In the genomic region with DNA sequence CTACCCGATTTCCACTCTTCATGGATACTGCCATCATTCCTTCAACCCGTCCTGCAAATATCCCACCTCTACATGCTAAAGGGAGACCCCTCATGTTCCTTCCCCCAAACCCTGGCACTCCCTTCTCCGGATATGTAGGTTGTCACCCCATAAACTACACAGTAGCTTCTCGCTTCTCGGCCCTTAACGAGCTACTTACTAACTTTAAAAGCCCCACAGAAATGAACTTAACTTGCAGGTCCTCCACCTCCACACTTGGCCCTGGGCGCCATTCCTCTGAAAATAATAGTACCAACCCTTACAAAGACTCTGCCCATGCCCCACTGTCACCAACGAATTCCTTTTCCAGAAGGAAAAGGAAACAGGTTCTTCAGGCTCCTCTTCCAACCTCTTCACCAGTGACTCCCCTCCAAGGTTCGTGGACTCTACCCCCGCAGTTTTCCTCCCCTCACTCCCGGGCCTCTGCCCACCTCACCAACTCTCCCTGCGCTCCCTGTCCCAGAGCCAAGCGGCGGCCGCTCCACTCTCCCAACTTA, we compare ENCODE assay signal across 9 cellular contexts. TPM values are rescaled to one million over a fixed set of nuclear protein-coding genes. Genes with fewer than 3 reads are reported as not detected.
DNase-seq lines count a peak whose midpoint lies in the region; ATAC-seq and TF ChIP-seq lines count a peak whose summit lies in the region.
"Had no signal": no experiment of that assay in that cellular context is flagged by ENCODE, and none has a peak within 500 bp of the region (broad histone marks: within the 10 kb centered on the region; RNA-seq: fewer than 3 reads in every experiment).

No MANE protein-coding gene starts in this region.

- H2AFZ ChIP-seq in GM23338: no peak overlapping the region

- H3K9me3 ChIP-seq in T-helper 17 cell (ENCODE audit: control insufficient read depth, low read length, poor library complexity, severe bottlenecking) (no peaks in the 10 kb centered on the region), skeletal muscle satellite cell (replicated peaks; ENCODE audit: low read length) (no peaks in the 10 kb centered on the region)

- H3K27ac ChIP-seq in GM23338 (ENCODE audit: low read depth): no peak overlapping the region

- H3K4me2 ChIP-seq in GM23338 (peak overlapping the region; percentile 91), skeletal muscle satellite cell (ENCODE audit: low read length) (peak overlapping the region; percentile 83)

- TF ChIP-seq CTCF in GM23338 (conservative IDR thresholded peaks at IDR 0.05; ENCODE audit: low read depth in 2 of 2): no peak
- no peak for TF ChIP-seq CTCF in foreskin fibroblast (IDR thresholded peaks at IDR 0.05; ENCODE audit: low read depth, low read length)

- peak overlapping the region; percentile 89 for H3K9ac ChIP-seq in skeletal muscle satellite cell (ENCODE audit: low read depth, low read length)

- H3K36me3 Mint-ChIP-seq in GM23338 (ENCODE audit: low read depth) (peaks cover 11% of the 10 kb centered on the region; the same call in 2 of the 3 replicates), T-helper 17 cell (ENCODE audit: low read depth) (peaks cover 3% of the 10 kb centered on the region)

- H3K9me3 Mint-ChIP-seq in GM23338: no peaks in the 10 kb centered on the region

- peak; percentile 38; the same call in 2 of the 3 replicates for ATAC-seq in GM23338
- no peak for ATAC-seq in T-helper 17 cell
- no peak for ATAC-seq in GM19455 (IDR thresholded peaks at IDR 0.05; ENCODE audit: unreplicated experiment)

- peak overlapping the region; percentile 100 for H3K4me3 Mint-ChIP-seq in GM23338
- peak overlapping the region; percentile 100 for H3K4me3 Mint-ChIP-seq in T-helper 17 cell

- H3K27me3 ChIP-seq in GM23338 (ENCODE audit: insufficient read depth): no peaks in the 10 kb centered on the region
- no peaks in the 10 kb centered on the region for H3K27me3 ChIP-seq in skeletal muscle satellite cell (ENCODE audit: control insufficient read depth, insufficient read depth, low read length)

- peaks cover 56% of the 10 kb centered on the region for H3K79me2 ChIP-seq in GM23338 (replicated peaks; ENCODE audit: insufficient read depth)

- H3K27ac Mint-ChIP-seq in GM23338: peak overlapping the region; percentile 91
- H3K27ac Mint-ChIP-seq in T-helper 17 cell: peak overlapping the region; percentile 97

- peak overlapping the region; percentile 88 for H3K4me3 ChIP-seq in GM23338
- peak overlapping the region; percentile 73 to 93 for H3K4me3 ChIP-seq in foreskin fibroblast (ENCODE audit: low read depth in 1 of 2, low read length in 2 of 2)
- H3K4me3 ChIP-seq in skeletal muscle satellite cell (ENCODE audit: low read length): peak overlapping the region; percentile 99

- H3K4me1 Mint-ChIP-seq in GM23338 (peaks cover 16% of the 10 kb centered on the region), T-helper 17 cell (peaks cover 34% of the 10 kb centered on the region)

- DNase-seq in GM23338 (ENCODE audit: low spot score): no peak
- no peak for DNase-seq in T-helper 17 cell
- DNase-seq in foreskin fibroblast: peak in 1 of 2 donors; percentile 10
- no peak for DNase-seq in NCI-H226
- DNase-seq in NCI-H2171 treated with DMSO at 0.1 percent for 48 hours (lab: John Stamatoyannopoulos, UW): no peak
- no peak for DNase-seq in stimulated activated naive CD4-positive, alpha-beta T cell treated with Interleukin-2 at 50 U/mL for 16 hours (lab: John Stamatoyannopoulos, UW)
- DNase-seq: NCI-H1092 had no signal

- H3F3A ChIP-seq in GM23338 (replicated peaks; ENCODE audit: low read depth): no peaks in the 10 kb centered on the region

- H3K9me2 ChIP-seq in GM23338 (ENCODE audit: insufficient read depth): no peaks in the 10 kb centered on the region

- peaks cover 11% of the 10 kb centered on the region for H3K27me3 Mint-ChIP-seq in GM23338 (ENCODE audit: insufficient read depth, low read depth, poor library complexity)
- no peaks in the 10 kb centered on the region for H3K27me3 Mint-ChIP-seq in T-helper 17 cell

- H3K4me1 ChIP-seq in GM23338 (ENCODE audit: insufficient read depth): peaks cover 5% of the 10 kb centered on the region; the same call in 1 of the 2 replicates
- peaks cover 14% of the 10 kb centered on the region for H3K4me1 ChIP-seq in skeletal muscle satellite cell (ENCODE audit: control insufficient read depth, insufficient read depth, low read length)

- peaks cover 12% of the 10 kb centered on the region for H4K20me1 ChIP-seq in GM23338 (replicated peaks; ENCODE audit: insufficient read depth)

- H3K36me3 ChIP-seq in GM23338 (ENCODE audit: insufficient read depth): no peaks in the 10 kb centered on the region; the same call in 1 of the 2 replicates
- H3K36me3 ChIP-seq in skeletal muscle satellite cell (ENCODE audit: insufficient read depth, low read length): peaks cover 6% of the 10 kb centered on the region

TF ChIP-seq in GM23338, 12 proteins besides CTCF, POLR2A, EP300 and RAD21 (continues in another document):
- TF ChIP-seq ZNF331 (CRISPR knock-in tag; IDR thresholded peaks at IDR 0.05; ENCODE audit: low read depth): no peak
- TF ChIP-seq, protein P1, sequence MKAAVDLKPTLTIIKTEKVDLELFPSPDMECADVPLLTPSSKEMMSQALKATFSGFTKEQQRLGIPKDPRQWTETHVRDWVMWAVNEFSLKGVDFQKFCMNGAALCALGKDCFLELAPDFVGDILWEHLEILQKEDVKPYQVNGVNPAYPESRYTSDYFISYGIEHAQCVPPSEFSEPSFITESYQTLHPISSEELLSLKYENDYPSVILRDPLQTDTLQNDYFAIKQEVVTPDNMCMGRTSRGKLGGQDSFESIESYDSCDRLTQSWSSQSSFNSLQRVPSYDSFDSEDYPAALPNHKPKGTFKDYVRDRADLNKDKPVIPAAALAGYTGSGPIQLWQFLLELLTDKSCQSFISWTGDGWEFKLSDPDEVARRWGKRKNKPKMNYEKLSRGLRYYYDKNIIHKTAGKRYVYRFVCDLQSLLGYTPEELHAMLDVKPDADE (IDR thresholded peaks at IDR 0.05): no peak
- no peak for TF ChIP-seq STAT1 (IDR thresholded peaks at IDR 0.05; ENCODE audit: unreplicated experiment)
- TF ChIP-seq, protein P2, sequence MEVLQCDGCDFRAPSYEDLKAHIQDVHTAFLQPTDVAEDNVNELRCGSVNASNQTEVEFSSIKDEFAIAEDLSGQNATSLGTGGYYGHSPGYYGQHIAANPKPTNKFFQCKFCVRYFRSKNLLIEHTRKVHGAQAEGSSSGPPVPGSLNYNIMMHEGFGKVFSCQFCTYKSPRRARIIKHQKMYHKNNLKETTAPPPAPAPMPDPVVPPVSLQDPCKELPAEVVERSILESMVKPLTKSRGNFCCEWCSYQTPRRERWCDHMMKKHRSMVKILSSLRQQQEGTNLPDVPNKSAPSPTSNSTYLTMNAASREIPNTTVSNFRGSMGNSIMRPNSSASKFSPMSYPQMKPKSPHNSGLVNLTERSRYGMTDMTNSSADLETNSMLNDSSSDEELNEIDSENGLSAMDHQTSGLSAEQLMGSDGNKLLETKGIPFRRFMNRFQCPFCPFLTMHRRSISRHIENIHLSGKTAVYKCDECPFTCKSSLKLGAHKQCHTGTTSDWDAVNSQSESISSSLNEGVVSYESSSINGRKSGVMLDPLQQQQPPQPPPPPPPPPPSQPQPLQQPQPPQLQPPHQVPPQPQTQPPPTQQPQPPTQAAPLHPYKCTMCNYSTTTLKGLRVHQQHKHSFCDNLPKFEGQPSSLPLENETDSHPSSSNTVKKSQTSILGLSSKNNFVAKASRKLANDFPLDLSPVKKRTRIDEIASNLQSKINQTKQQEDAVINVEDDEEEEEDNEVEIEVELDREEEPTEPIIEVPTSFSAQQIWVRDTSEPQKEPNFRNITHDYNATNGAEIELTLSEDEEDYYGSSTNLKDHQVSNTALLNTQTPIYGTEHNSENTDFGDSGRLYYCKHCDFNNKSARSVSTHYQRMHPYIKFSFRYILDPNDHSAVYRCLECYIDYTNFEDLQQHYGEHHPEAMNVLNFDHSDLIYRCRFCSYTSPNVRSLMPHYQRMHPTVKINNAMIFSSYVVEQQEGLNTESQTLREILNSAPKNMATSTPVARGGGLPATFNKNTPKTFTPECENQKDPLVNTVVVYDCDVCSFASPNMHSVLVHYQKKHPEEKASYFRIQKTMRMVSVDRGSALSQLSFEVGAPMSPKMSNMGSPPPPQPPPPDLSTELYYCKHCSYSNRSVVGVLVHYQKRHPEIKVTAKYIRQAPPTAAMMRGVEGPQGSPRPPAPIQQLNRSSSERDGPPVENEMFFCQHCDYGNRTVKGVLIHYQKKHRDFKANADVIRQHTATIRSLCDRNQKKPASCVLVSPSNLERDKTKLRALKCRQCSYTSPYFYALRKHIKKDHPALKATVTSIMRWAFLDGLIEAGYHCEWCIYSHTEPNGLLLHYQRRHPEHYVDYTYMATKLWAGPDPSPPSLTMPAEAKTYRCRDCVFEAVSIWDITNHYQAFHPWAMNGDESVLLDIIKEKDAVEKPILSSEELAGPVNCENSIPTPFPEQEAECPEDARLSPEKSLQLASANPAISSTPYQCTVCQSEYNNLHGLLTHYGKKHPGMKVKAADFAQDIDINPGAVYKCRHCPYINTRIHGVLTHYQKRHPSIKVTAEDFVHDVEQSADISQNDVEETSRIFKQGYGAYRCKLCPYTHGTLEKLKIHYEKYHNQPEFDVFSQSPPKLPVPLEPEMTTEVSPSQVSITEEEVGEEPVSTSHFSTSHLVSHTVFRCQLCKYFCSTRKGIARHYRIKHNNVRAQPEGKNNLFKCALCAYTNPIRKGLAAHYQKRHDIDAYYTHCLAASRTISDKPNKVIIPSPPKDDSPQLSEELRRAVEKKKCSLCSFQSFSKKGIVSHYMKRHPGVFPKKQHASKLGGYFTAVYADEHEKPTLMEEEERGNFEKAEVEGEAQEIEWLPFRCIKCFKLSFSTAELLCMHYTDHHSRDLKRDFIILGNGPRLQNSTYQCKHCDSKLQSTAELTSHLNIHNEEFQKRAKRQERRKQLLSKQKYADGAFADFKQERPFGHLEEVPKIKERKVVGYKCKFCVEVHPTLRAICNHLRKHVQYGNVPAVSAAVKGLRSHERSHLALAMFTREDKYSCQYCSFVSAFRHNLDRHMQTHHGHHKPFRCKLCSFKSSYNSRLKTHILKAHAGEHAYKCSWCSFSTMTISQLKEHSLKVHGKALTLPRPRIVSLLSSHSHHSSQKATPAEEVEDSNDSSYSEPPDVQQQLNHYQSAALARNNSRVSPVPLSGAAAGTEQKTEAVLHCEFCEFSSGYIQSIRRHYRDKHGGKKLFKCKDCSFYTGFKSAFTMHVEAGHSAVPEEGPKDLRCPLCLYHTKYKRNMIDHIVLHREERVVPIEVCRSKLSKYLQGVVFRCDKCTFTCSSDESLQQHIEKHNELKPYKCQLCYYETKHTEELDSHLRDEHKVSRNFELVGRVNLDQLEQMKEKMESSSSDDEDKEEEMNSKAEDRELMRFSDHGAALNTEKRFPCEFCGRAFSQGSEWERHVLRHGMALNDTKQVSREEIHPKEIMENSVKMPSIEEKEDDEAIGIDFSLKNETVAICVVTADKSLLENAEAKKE (CRISPR knock-in tag; IDR thresholded peaks at IDR 0.05): no peak

RNA-seq across cellular contexts. Expression of a gene that starts 1.2 kb away (rescaled TPM):
- total RNA-seq in GM23338 (2014; rRNA removed; shearing (Covaris generic)): 25.2 and 27.8 TPM in 2 replicates
- 10.9 and 12.7 TPM in 2 replicates for polyA plus RNA-seq in GM23338 (2016; fragmentation: Nextera tagmentation; extraction: Ambion mirVana)
- 10 to 100 TPM; 44.6 to 60.7 TPM for total RNA-seq in T-helper 17 cell
- total RNA-seq in skeletal muscle satellite cell (2012; rRNA removed): 3.8 and 5.0 TPM in 2 replicates
